8 cellular contexts compared by ENCODE assay signal in genomic region chr9:109098221-109098959, GRCh38. TPM values are rescaled to one million over a fixed set of nuclear protein-coding genes. Genes with fewer than 3 reads are reported as not detected.
DNase-seq lines count a peak whose midpoint lies in the region; ATAC-seq and TF ChIP-seq lines count a peak whose summit lies in the region.

No MANE protein-coding gene starts in this region.

- DNase-seq in AG04450 (ENCODE audit: low read depth, low spot score) (no peak), RPMI7951 (ENCODE audit: low read depth) (peak; percentile 90), epithelial cell of prostate (ENCODE audit: low read depth, low spot score) (no peak), neural progenitor cell (ENCODE audit: low spot score) (peak; percentile 62), NCI-H1092 (lab: John Stamatoyannopoulos, UW) (no peak)

- H3K9me3 ChIP-seq in AG04450 (ENCODE audit: control insufficient read depth, insufficient read depth, low read length) (no peaks in the 10 kb centered on the region), neural progenitor cell (ENCODE audit: low read depth) (no peaks in the 10 kb centered on the region)

- peaks cover 15% of the 10 kb centered on the region for H3K4me1 ChIP-seq in neural progenitor cell

- peaks cover 27% of the 10 kb centered on the region for H3K36me3 Mint-ChIP-seq in neural progenitor cell

- H3K4me3 Mint-ChIP-seq in neural progenitor cell = no peak overlapping the region

- peaks cover 73% of the 10 kb centered on the region for H4K20me1 ChIP-seq in neural progenitor cell (ENCODE audit: low read depth)

- H3F3A ChIP-seq in neural progenitor cell (ENCODE audit: low read depth) = peaks cover 3% of the 10 kb centered on the region

- ATAC-seq in GM18873 (IDR thresholded peaks at IDR 0.05; ENCODE audit: low FRiP score, unreplicated experiment) (peak; percentile 36), HG02571 (IDR thresholded peaks at IDR 0.05; ENCODE audit: unreplicated experiment) (no peak), HG03565 (IDR thresholded peaks at IDR 0.05; ENCODE audit: unreplicated experiment) (no peak)

- H2AFZ ChIP-seq in neural progenitor cell (replicated peaks) = no peak overlapping the region

- H3K79me2 ChIP-seq in neural progenitor cell (ENCODE audit: low read depth) = peaks cover 100% of the 10 kb centered on the region

- H3K27ac ChIP-seq in AG04450 (ENCODE audit: low read depth, low read length) (peak overlapping the region; percentile 66), epithelial cell of prostate (peak overlapping the region; percentile 32), neural progenitor cell (no peak overlapping the region)

- H3K27ac Mint-ChIP-seq in neural progenitor cell = peak overlapping the region; percentile 12

- H3K36me3 ChIP-seq in neural progenitor cell = no peaks in the 10 kb centered on the region

- H3K4me3 ChIP-seq in AG04450 (ENCODE audit: low read depth, low read length) (no peak overlapping the region), neural progenitor cell (no peak overlapping the region)

- H3K9ac ChIP-seq in neural progenitor cell = no peak overlapping the region

- peaks cover 3% of the 10 kb centered on the region for H3K9me3 Mint-ChIP-seq in neural progenitor cell

- CTCF ChIA-PET in AG04450 (lab: Charles Lee) = interaction anchor here (1.0 to 1.7 kb wide), 3 partner anchors 10 to 63 kb away, joined by 3 to 6 read pairs (median 6); no protein-coding TSS in a partner anchor

- H3K27me3 ChIP-seq in AG04450 (ENCODE audit: control insufficient read depth, insufficient read depth, low read length) (no peaks in the 10 kb centered on the region), neural progenitor cell (no peaks in the 10 kb centered on the region)

- POLR2A ChIA-PET in AG04450 (lab: Yijun Ruan, JAX) = no interaction called here

- peak overlapping the region; percentile 40 for H3K4me2 ChIP-seq in neural progenitor cell

- H3K27me3 Mint-ChIP-seq in neural progenitor cell (ENCODE audit: insufficient read depth, low read depth) = peaks cover 2% of the 10 kb centered on the region

- peaks cover 18% of the 10 kb centered on the region for H3K4me1 Mint-ChIP-seq in neural progenitor cell

- peak; percentile 44 for TF ChIP-seq CTCF in AG04450 (IDR thresholded peaks at IDR 0.05; ENCODE audit: low read depth, low read length)
- TF ChIP-seq CTCF in neural progenitor cell (IDR thresholded peaks at IDR 0.05) = peak; percentile 51

RNA-seq across cellular contexts. Expression of gene TMEM245, which starts 21.4 kb away (rescaled TPM):
- 36.1 and 42.0 TPM in 2 replicates for polyA plus RNA-seq in AG04450 (2011; rRNA removed)
- polyA minus RNA-seq in AG04450 (2011; rRNA and poly(A)+ RNA removed) = 61.9 and 67.3 TPM in 2 replicates
- 47.6 and 49.4 TPM in 2 replicates for total RNA-seq in RPMI7951 (2014; rRNA removed; shearing (Covaris generic))
- total RNA-seq in neural progenitor cell (ENCODE audit: low replicate concordance) = 65.9 and 85.3 TPM in 2 replicates

Comparison
In these comparisons a context has a peak if more than half of its experiments do, and no peak if none do; other contexts are left out.
1. DNase-seq: peak in RPMI7951 (single experiment) and neural progenitor cell (single experiment); none in AG04450 (single experiment), epithelial cell of prostate (single experiment) and NCI-H1092 (single experiment).